Comparison of ENCODE assay signal across 9 cellular contexts in genomic region chr20:54345301-54345724, GRCh38.
DNase-seq lines count a peak whose midpoint lies in the region; ATAC-seq and TF ChIP-seq lines count a peak whose summit lies in the region.
"Had no signal": no experiment of that assay in that cellular context is flagged by ENCODE, and none has a peak within 500 bp of the region (broad histone marks: within the 10 kb centered on the region; RNA-seq: fewer than 3 reads in every experiment).

No MANE protein-coding gene starts in this region.

- H3K79me1 ChIP-seq in mesendoderm (ENCODE audit: low read length) = no peaks in the 10 kb centered on the region

- H3K4me3 ChIP-seq in mesendoderm (ENCODE audit: low read length) = no peak overlapping the region

- H3K4me1 ChIP-seq in foreskin keratinocyte = no peaks in the 10 kb centered on the region
- no peaks in the 10 kb centered on the region for H3K4me1 ChIP-seq in mesendoderm (ENCODE audit: control insufficient read depth, low read depth, low read length)

- no peaks in the 10 kb centered on the region for H3K79me2 ChIP-seq in mesendoderm (ENCODE audit: control insufficient read depth, insufficient read depth, low read length)

- H2BK5ac ChIP-seq in mesendoderm (ENCODE audit: low read length) = no peak overlapping the region

- no peak overlapping the region for H3K4me2 ChIP-seq in mesendoderm (ENCODE audit: low read length)

- no peaks in the 10 kb centered on the region for H3K27me3 ChIP-seq in foreskin keratinocyte
- H3K27me3 ChIP-seq in mesendoderm (ENCODE audit: insufficient read depth, low read length, poor library complexity) = no peaks in the 10 kb centered on the region

- no peak overlapping the region for H2BK15ac ChIP-seq in mesendoderm (replicated peaks; ENCODE audit: low read depth)

- H3K36me3 ChIP-seq in mesendoderm (ENCODE audit: control insufficient read depth, insufficient read depth, low read length) = no peaks in the 10 kb centered on the region

- H3K4ac ChIP-seq in mesendoderm (ENCODE audit: low read depth, low read length) = no peak overlapping the region

- H4K5ac ChIP-seq in mesendoderm (ENCODE audit: low read length) = no peak overlapping the region

- ATAC-seq in foreskin keratinocyte = peak; percentile 72

- no peak overlapping the region for H3K9ac ChIP-seq in mesendoderm (ENCODE audit: low read length)

- no peak overlapping the region for H3K18ac ChIP-seq in mesendoderm (ENCODE audit: low read length)

- H4K8ac ChIP-seq in mesendoderm (ENCODE audit: low read depth, low read length) = no peak overlapping the region

- H3K56ac ChIP-seq in mesendoderm (ENCODE audit: low read length) = no peak overlapping the region

- H3K23ac ChIP-seq in mesendoderm (ENCODE audit: low read length) = no peak overlapping the region

- H2AK5ac ChIP-seq in mesendoderm (ENCODE audit: low read length) = no peak overlapping the region

- H2BK120ac ChIP-seq in mesendoderm (ENCODE audit: low read depth, low read length) = no peak overlapping the region

- TF ChIP-seq CTCF in foreskin keratinocyte (conservative IDR thresholded peaks at IDR 0.05) = no peak

- no CpG with 5 or more reads among the region's 4 CpGs for WGBS in mesendoderm (ENCODE audit: extremely low coverage, insufficient coverage, low lambda C conversion rate)

- no peak overlapping the region for H3K27ac ChIP-seq in foreskin keratinocyte
- no peak overlapping the region for H3K27ac ChIP-seq in mesendoderm (ENCODE audit: low read depth, low read length)

- DNase-seq in AG20443 (ENCODE audit: low spot score) = peak; percentile 82
- DNase-seq in H4 (ENCODE audit: low spot score) = peak; percentile 83
- DNase-seq in NCI-H69 (lab: John Stamatoyannopoulos, UW) = peak; percentile 2
- peak; percentile 6 to 54 for DNase-seq in foreskin keratinocyte
- DNase-seq in mesendoderm = no peak
- no peak for DNase-seq in SHP77 treated with DMSO at 0.1 percent for 48 hours (lab: John Stamatoyannopoulos, UW)
- DNase-seq in glomerular visceral epithelial cell (ENCODE audit: extremely low spot score) = no peak
- no peak for DNase-seq in activated CD4-positive, alpha-beta T cell treated with anti-CD3 and anti-CD28 coated beads, Interleukin-2, amount 50 U/mL, for 4 hours
- DNase-seq: NCI-H1105 had no signal

Comparison
In these comparisons a context has a peak if more than half of its experiments do, and no peak if none do; other contexts are left out.
1. DNase-seq: peak in AG20443 (single experiment), H4 (single experiment), NCI-H69 (single experiment) and foreskin keratinocyte (2 of 2); none in mesendoderm (single experiment), SHP77 treated with DMSO at 0.1 percent for 48 hours (single experiment), glomerular visceral epithelial cell (single experiment) and activated CD4-positive, alpha-beta T cell treated with anti-CD3 and anti-CD28 coated beads, Interleukin-2, amount 50 U/mL, for 4 hours (0 of 2).